8 cellular contexts compared by ENCODE assay signal in genomic region chr3:170414202-170414663, GRCh38. TPM values are rescaled to one million over a fixed set of nuclear protein-coding genes. Genes with fewer than 3 reads are reported as not detected.
DNase-seq lines count a peak whose midpoint lies in the region; FAIRE-seq and TF ChIP-seq lines count a peak whose summit lies in the region.

No MANE protein-coding gene starts in this region.

- peak; percentile 24 for FAIRE-seq in frontal cortex (lab: Jason Lieb, UNC)

- H3K27me3 ChIP-seq in ACC112 (ENCODE audit: insufficient read depth, low read length): no peaks in the 10 kb centered on the region
- no peaks in the 10 kb centered on the region; the same call in 1 of the 2 replicates for H3K27me3 ChIP-seq in GM06990 (replicated peaks; ENCODE audit: control insufficient read depth, insufficient read depth, low read length)
- H3K27me3 ChIP-seq in parathyroid adenoma (ENCODE audit: control insufficient read depth, insufficient read depth, low read length): no peaks in the 10 kb centered on the region

- no peak overlapping the region for H3K4me2 ChIP-seq in parathyroid adenoma (ENCODE audit: low read length)

- no peak overlapping the region for H3K9ac ChIP-seq in parathyroid adenoma

- TF ChIP-seq CTCF in GM06990 (IDR thresholded peaks at IDR 0.05; ENCODE audit: insufficient read depth, low read length, poor library complexity, severe bottlenecking) (peak; percentile 99), parathyroid adenoma (IDR thresholded peaks at IDR 0.05) (peak; percentile 94)

- H3K36me3 ChIP-seq in ACC112 (ENCODE audit: insufficient read depth, low read length) (no peaks in the 10 kb centered on the region), GM06990 (ENCODE audit: control insufficient read depth, insufficient read depth, low read length) (no peaks in the 10 kb centered on the region), parathyroid adenoma (ENCODE audit: control insufficient read depth, insufficient read depth, low read length) (no peaks in the 10 kb centered on the region)

- H3K79me2 ChIP-seq in ACC112 (ENCODE audit: control insufficient read depth, insufficient read depth, low read length, unreplicated experiment): peaks cover 12% of the 10 kb centered on the region
- H3K79me2 ChIP-seq in parathyroid adenoma: no peaks in the 10 kb centered on the region

- H3K4me1 ChIP-seq in ACC112 (ENCODE audit: control insufficient read depth, insufficient read depth, low read length, unreplicated experiment) (peaks cover 6% of the 10 kb centered on the region), parathyroid adenoma (peaks cover 3% of the 10 kb centered on the region)

- H3K27ac ChIP-seq in ACC112 (ENCODE audit: low read depth, low read length): peak overlapping the region; percentile 15; the same call in 1 of the 2 replicates
- no peak overlapping the region for H3K27ac ChIP-seq in parathyroid adenoma

- no peaks in the 10 kb centered on the region for H3K9me3 ChIP-seq in parathyroid adenoma (ENCODE audit: control insufficient read depth, low read length)

- H3K4me3 ChIP-seq in ACC112 (ENCODE audit: low read depth, low read length) (peak overlapping the region; percentile 39; the same call in 1 of the 2 replicates), GM06990 (replicated peaks; ENCODE audit: low read depth, low read length) (no peak overlapping the region), parathyroid adenoma (ENCODE audit: low read depth, low read length) (no peak overlapping the region)

- H2AFZ ChIP-seq in ACC112 (ENCODE audit: low read length, unreplicated experiment) (peak overlapping the region; percentile 87), parathyroid adenoma (no peak overlapping the region)

- no peak for DNase-seq in GM06990 (ENCODE audit: extremely low read depth, insufficient read length)
- DNase-seq in HK-2 (ENCODE audit: unreplicated experiment): peak; percentile 54
- DNase-seq in NCI-H748 (lab: John Stamatoyannopoulos, UW; ENCODE audit: unreplicated experiment): peak; percentile 64
- peak; percentile 22 for DNase-seq in activated T-cell treated with anti-CD3 and anti-CD28 coated beads, Interleukin-2, amount 50 U/mL, for 1 hour
- peak; percentile 50 to 54 for DNase-seq in frontal cortex (ENCODE audit: low spot score in 2 of 2)
- DNase-seq in NK-92 (lab: John Stamatoyannopoulos, UW; ENCODE audit: unreplicated experiment): no peak

RNA-seq across cellular contexts. Expression of gene CLDN11, which starts 4.4 kb away (rescaled TPM):
- 13.9 TPM for total RNA-seq in frontal cortex

RNA-seq across cellular contexts. Expression of gene SKIL, which starts 56.7 kb away (rescaled TPM):
- 160 TPM for total RNA-seq in frontal cortex

Comparison
In these comparisons a context has a peak if more than half of its experiments do, and no peak if none do; other contexts are left out.
1. DNase-seq: peak in HK-2 (single experiment), NCI-H748 (single experiment), activated T-cell treated with anti-CD3 and anti-CD28 coated beads, Interleukin-2, amount 50 U/mL, for 1 hour (single experiment) and frontal cortex (2 of 2); none in GM06990 (single experiment) and NK-92 (single experiment).